1 cellular context compared by ENCODE assay signal in the genomic region with DNA sequence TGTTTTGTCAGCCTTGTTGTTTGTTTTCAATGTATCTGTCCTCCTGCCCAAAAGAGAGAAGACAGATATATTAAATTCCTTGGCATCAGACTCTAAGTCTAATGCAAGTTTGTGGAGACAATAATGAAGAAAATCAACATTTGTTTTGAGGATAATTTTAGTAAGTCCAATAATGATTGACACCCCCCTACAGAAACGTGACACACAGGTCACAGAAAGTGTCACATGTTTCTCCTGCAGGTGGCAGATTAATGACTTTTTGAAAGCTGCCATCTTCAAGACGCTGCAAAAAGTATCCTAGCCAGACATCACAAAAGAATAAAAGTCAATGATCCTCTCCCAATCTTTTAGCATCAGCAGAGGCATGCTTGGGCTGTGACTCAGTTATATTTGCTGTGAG.
TF ChIP-seq lines count a peak whose summit lies in the region.

No MANE protein-coding gene starts in this region.

TF ChIP-seq in GM23338, 12 proteins besides CTCF, POLR2A, EP300 and RAD21 (continued from another document):
- TF ChIP-seq EZH2phosphoT487 (IDR thresholded peaks at IDR 0.05; ENCODE audit: unreplicated experiment): no peak
- no peak for TF ChIP-seq EZH2 (IDR thresholded peaks at IDR 0.05; ENCODE audit: low read depth, unreplicated experiment)
